Comparison of ENCODE assay signal across 26 cellular contexts in genomic region chr6:166274163-166274562, GRCh38. TPM values are rescaled to one million over a fixed set of nuclear protein-coding genes. Genes with fewer than 3 reads are reported as not detected.
"Had no signal": no experiment of that assay in that cellular context is flagged by ENCODE, and none has a peak within 500 bp of the region (broad histone marks: within the 10 kb centered on the region; RNA-seq: fewer than 3 reads in every experiment).

No MANE protein-coding gene starts in this region.

- H3K4me1 ChIP-seq: SJSA1 had no signal

- ATAC-seq: K562 had no signal

- H3K4me2 ChIP-seq: KMS-11 had no signal

- FAIRE-seq: K562, RCC 7860 had no signal

- H3K4me3 ChIP-seq: K562, MG63, SJSA1, SK-N-MC had no signal

- H3K9me3 Mint-ChIP-seq: IgD-negative memory B cell had no signal

- H3K27ac ChIP-seq: HL-60, KMS-11, SJSA1, SK-N-MC had no signal

- H3K27ac Mint-ChIP-seq: IgD-negative memory B cell had no signal

- H3K36me3 ChIP-seq: MG63, SJSA1 had no signal

- DNase-seq: MG63, NCI-H1092, NCI-H1105 treated with DMSO at 0.1 percent for 48 hours, NCI-H1417 treated with DMSO at 0.1 percent for 48 hours, NCI-H146, NCI-H1694 treated with DMSO at 0.1 percent for 48 hours, NCI-H1930, NCI-H2081, NCI-H2107, NCI-H226, NCI-H446, NCI-H510A, NCI-H524 treated with DMSO at 0.1 percent for 48 hours, NCI-H69, NCI-H774, Right ventricle myocardium superior, RPMI8226, SIG-M5 had no signal

- H3K9me3 ChIP-seq: MG63, SJSA1 had no signal

- H3K27me3 ChIP-seq: MG63, SJSA1 had no signal

- H3K9ac ChIP-seq: KMS-11 had no signal

- H3K4me3 Mint-ChIP-seq: IgD-negative memory B cell had no signal

RNA-seq across cellular contexts. Expression of gene PRR18, which starts 34.0 kb away (rescaled TPM):
- total RNA-seq: K562, LHCN-M2, Right ventricle myocardium superior had no signal
- polyA plus RNA-seq: IgD-negative memory B cell, K562 had no signal
